1 cellular context compared by ENCODE assay signal in the genomic region with DNA sequence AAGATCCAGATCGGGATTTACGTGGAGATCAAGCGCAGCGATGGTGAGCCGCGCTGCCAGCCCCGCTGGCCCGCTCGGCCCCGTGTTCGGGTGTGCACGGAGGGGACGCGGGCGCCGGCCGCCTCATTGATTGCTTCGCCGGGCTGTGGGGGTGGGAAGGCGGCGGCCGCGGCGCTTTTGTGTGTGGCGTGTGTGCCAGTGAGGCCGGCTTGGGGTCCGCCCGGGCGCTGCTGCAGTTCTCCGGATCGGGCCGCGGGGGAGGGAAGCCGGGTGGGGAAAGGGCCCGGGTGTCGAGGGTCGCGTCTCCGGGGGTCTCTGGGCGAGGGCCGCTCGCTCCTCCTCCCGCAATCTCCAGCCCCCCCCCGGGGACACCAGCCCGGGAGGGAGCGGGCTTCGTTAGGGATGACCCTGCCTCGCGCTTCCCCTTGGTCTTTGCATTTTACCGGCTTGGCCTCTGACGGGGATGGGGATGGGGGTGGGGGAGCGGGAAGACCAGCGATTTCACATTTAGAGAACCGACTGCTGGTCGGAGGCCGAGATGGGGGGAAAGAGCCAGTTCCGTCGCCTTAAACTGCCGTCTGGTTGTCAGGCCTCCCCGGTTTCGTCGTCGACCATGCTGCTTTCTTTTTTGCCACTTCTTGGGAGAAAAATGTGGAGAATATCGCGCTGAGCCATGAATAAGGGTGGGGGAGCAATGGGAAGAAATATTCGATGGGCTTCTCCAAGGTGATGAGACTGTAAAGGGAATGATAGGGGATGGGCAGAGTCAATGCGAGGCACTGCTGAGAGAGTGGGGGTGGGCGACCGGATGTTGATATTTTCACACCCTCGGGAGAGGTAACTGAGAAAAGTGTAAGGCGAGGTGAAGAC.
TF ChIP-seq lines count a peak whose summit lies in the region.

No MANE protein-coding gene starts in this region.

TF ChIP-seq in K562, 482 proteins besides CTCF, POLR2A, EP300 and RAD21 (continued from another document and continues in another):
- TF ChIP-seq, protein P1, sequence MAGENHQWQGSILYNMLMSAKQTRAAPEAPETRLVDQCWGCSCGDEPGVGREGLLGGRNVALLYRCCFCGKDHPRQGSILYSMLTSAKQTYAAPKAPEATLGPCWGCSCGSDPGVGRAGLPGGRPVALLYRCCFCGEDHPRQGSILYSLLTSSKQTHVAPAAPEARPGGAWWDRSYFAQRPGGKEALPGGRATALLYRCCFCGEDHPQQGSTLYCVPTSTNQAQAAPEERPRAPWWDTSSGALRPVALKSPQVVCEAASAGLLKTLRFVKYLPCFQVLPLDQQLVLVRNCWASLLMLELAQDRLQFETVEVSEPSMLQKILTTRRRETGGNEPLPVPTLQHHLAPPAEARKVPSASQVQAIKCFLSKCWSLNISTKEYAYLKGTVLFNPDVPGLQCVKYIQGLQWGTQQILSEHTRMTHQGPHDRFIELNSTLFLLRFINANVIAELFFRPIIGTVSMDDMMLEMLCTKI (IDR thresholded peaks at IDR 0.05; ENCODE audit: partially characterized antibody) = no peak
- TF ChIP-seq, protein P2, sequence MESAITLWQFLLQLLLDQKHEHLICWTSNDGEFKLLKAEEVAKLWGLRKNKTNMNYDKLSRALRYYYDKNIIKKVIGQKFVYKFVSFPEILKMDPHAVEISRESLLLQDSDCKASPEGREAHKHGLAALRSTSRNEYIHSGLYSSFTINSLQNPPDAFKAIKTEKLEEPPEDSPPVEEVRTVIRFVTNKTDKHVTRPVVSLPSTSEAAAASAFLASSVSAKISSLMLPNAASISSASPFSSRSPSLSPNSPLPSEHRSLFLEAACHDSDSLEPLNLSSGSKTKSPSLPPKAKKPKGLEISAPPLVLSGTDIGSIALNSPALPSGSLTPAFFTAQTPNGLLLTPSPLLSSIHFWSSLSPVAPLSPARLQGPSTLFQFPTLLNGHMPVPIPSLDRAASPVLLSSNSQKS (CRISPR knock-in tag; IDR thresholded peaks at IDR 0.05) = no peak
- TF ChIP-seq SP1 (CRISPR knock-in tag; IDR thresholded peaks at IDR 0.05) = peak; percentile 39; the same call in 1 of the 2 replicates
- TF ChIP-seq HDAC1 (IDR thresholded peaks at IDR 0.05) = peak in 1 of 2 experiments; percentile 78; a peak in 2 of 4 replicates
- no peak for TF ChIP-seq GABPB2 (CRISPR knock-in tag; conservative IDR thresholded peaks at IDR 0.05)
- TF ChIP-seq, protein P3, sequence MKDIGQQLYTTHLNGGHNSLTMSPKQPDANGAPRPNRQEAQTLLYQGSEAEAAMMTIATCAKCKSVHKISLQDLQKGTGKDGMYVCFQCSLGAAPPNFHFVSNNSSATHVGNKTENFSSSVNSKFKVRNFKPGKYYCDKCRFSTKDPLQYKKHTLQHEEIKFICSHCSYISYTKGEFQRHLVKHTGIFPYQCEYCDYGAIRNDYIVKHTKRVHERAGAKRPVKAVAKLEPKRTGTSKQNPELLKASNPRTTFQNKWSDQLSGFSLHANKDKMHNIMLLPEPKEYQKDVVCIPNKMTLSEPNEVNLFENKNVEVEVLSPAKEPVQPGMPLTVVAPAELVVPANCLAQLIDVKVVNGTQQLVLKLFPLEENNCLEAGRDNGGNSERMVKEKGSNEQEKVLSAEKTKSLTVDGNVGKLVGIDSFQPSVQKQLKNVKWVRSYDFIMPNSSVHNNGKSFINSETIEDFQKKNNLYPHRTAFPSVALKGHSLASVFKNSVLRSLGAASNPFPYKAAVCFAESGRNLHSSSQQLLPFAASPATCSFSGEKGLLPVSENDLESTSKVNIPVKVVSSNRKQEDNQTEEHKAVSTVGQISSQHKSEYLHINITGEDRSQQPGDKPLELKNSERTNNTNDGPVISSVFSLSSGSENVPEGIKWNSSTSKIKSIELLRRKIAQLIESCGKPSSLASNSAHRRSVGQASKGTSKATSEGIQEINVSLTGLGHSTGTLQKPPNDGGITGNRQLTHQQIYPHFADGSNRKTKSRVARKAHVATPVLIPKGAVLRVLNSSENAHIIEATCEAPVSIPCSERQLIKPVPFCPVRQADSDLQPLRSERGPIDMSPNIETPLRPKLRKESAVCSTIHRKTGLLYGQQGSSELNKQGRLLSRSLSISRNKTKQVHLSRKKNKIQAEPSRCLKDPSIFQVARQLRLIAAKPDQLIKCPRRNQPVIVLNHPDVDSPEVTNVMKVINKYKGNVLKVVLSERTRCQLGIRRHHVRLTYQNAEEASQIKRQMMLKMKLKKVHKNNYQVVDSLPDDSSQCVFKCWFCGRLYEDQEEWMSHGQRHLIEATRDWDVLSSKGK (CRISPR knock-in tag; IDR thresholded peaks at IDR 0.05) = no peak
- no peak for TF ChIP-seq NBN (IDR thresholded peaks at IDR 0.05; ENCODE audit: low read depth)
- TF ChIP-seq, protein P4, sequence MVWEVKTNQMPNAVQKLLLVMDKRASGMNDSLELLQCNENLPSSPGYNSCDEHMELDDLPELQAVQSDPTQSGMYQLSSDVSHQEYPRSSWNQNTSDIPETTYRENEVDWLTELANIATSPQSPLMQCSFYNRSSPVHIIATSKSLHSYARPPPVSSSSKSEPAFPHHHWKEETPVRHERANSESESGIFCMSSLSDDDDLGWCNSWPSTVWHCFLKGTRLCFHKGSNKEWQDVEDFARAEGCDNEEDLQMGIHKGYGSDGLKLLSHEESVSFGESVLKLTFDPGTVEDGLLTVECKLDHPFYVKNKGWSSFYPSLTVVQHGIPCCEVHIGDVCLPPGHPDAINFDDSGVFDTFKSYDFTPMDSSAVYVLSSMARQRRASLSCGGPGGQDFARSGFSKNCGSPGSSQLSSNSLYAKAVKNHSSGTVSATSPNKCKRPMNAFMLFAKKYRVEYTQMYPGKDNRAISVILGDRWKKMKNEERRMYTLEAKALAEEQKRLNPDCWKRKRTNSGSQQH (CRISPR knock-in tag; IDR thresholded peaks at IDR 0.05) = no peak
- TF ChIP-seq ZNF224 (CRISPR knock-in tag; IDR thresholded peaks at IDR 0.05) = no peak
- TF ChIP-seq SIRT6 (IDR thresholded peaks at IDR 0.05; ENCODE audit: low read depth, low read length) = no peak
- no peak for TF ChIP-seq FOSL1 (tag; conservative IDR thresholded peaks at IDR 0.05)
- no peak for TF ChIP-seq MIER1 (IDR thresholded peaks at IDR 0.05; ENCODE audit: low read depth)
- TF ChIP-seq HNRNPLL (IDR thresholded peaks at IDR 0.05; ENCODE audit: low read depth, low read length, poor library complexity, severe bottlenecking) = no peak
- TF ChIP-seq, protein P5, sequence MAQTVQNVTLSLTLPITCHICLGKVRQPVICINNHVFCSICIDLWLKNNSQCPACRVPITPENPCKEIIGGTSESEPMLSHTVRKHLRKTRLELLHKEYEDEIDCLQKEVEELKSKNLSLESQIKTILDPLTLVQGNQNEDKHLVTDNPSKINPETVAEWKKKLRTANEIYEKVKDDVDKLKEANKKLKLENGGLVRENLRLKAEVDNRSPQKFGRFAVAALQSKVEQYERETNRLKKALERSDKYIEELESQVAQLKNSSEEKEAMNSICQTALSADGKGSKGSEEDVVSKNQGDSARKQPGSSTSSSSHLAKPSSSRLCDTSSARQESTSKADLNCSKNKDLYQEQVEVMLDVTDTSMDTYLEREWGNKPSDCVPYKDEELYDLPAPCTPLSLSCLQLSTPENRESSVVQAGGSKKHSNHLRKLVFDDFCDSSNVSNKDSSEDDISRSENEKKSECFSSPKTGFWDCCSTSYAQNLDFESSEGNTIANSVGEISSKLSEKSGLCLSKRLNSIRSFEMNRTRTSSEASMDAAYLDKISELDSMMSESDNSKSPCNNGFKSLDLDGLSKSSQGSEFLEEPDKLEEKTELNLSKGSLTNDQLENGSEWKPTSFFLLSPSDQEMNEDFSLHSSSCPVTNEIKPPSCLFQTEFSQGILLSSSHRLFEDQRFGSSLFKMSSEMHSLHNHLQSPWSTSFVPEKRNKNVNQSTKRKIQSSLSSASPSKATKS (CRISPR knock-in tag; IDR thresholded peaks at IDR 0.05) = no peak
- TF ChIP-seq CREB1 (IDR thresholded peaks at IDR 0.05) = no peak; the same call in 1 of the 2 replicates
- TF ChIP-seq CREB1 (CRISPR knock-in tag; IDR thresholded peaks at IDR 0.05) = 0 out of 2 replicates have a peak, but pooled peaks have one; percentile 28
- TF ChIP-seq CBX3 (IDR thresholded peaks at IDR 0.05; ENCODE audit: borderline replicate concordance in 1 of 2, low read length in 2 of 2) = peak in 1 of 2 experiments; percentile 44; a peak in 1 of 3 replicates
- no peak for TF ChIP-seq SRSF9 (IDR thresholded peaks at IDR 0.05; ENCODE audit: borderline replicate concordance, low read depth, low read length)
- TF ChIP-seq ZNF707 (CRISPR knock-in tag; conservative IDR thresholded peaks at IDR 0.05) = no peak
- TF ChIP-seq FOS (IDR thresholded peaks at IDR 0.05; ENCODE audit: extremely low read depth, insufficient read length) = no peak
- TF ChIP-seq XRCC3 (IDR thresholded peaks at IDR 0.05) = no peak
- TF ChIP-seq, protein P6, sequence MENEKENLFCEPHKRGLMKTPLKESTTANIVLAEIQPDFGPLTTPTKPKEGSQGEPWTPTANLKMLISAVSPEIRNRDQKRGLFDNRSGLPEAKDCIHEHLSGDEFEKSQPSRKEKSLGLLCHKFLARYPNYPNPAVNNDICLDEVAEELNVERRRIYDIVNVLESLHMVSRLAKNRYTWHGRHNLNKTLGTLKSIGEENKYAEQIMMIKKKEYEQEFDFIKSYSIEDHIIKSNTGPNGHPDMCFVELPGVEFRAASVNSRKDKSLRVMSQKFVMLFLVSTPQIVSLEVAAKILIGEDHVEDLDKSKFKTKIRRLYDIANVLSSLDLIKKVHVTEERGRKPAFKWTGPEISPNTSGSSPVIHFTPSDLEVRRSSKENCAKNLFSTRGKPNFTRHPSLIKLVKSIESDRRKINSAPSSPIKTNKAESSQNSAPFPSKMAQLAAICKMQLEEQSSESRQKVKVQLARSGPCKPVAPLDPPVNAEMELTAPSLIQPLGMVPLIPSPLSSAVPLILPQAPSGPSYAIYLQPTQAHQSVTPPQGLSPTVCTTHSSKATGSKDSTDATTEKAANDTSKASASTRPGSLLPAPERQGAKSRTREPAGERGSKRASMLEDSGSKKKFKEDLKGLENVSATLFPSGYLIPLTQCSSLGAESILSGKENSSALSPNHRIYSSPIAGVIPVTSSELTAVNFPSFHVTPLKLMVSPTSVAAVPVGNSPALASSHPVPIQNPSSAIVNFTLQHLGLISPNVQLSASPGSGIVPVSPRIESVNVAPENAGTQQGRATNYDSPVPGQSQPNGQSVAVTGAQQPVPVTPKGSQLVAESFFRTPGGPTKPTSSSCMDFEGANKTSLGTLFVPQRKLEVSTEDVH (IDR thresholded peaks at IDR 0.05; ENCODE audit: low read depth, partially characterized antibody) = peak; percentile 49
- peak; percentile 71 for TF ChIP-seq EGR1 (conservative IDR thresholded peaks at IDR 0.05)
- TF ChIP-seq, protein P7, sequence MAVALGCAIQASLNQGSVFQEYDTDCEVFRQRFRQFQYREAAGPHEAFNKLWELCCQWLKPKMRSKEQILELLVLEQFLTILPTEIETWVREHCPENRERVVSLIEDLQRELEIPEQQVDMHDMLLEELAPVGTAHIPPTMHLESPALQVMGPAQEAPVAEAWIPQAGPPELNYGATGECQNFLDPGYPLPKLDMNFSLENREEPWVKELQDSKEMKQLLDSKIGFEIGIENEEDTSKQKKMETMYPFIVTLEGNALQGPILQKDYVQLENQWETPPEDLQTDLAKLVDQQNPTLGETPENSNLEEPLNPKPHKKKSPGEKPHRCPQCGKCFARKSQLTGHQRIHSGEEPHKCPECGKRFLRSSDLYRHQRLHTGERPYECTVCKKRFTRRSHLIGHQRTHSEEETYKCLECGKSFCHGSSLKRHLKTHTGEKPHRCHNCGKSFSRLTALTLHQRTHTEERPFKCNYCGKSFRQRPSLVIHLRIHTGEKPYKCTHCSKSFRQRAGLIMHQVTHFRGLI (CRISPR knock-in tag; IDR thresholded peaks at IDR 0.05) = no peak
- no peak for TF ChIP-seq BRF1 (IDR thresholded peaks at IDR 0.05; ENCODE audit: borderline replicate concordance, extremely low read depth, insufficient read length)
- TF ChIP-seq ZEB2 (IDR thresholded peaks at IDR 0.05) = no peak
- TF ChIP-seq, protein P8, sequence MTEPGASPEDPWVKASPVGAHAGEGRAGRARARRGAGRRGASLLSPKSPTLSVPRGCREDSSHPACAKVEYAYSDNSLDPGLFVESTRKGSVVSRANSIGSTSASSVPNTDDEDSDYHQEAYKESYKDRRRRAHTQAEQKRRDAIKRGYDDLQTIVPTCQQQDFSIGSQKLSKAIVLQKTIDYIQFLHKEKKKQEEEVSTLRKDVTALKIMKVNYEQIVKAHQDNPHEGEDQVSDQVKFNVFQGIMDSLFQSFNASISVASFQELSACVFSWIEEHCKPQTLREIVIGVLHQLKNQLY (CRISPR knock-in tag; conservative IDR thresholded peaks at IDR 0.05) = no peak
- TF ChIP-seq ZNF354B (CRISPR knock-in tag; IDR thresholded peaks at IDR 0.05) = no peak
- no peak for TF ChIP-seq CHCHD3 (CRISPR knock-in tag; IDR thresholded peaks at IDR 0.05)
